In the genomic region with DNA sequence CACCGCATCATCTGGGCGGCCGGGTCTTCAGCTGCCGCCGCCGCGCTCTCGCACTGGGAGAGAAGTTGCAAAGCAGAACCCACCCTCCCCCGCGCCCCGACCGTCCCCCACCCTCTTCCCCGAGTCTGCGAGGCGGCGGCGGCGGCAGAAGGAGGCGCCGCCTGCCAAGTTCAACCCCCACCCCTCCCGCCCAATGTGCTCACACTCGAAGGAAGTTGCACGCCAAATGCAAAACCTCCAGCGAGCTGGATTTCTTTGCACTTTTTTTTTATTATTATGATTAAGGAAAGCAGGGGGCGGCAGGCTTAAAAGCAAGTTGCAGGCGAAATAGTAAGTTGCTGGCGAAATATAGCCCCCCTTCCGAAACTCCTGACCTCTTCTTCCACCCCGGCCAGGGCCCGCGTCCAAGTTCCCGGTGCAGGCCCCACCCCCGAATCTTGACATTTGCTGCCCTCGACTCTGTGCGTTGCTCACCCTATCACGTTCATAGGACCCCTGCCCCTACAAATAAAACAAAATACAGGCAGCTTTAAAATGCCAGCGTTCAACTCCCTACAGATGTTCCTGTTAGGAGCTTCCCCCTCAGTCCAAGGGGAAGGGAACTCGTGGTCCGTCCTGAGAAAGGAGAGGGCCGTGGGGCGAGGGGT, we compare ENCODE assay signal across 8 cellular contexts. TPM values are rescaled to one million over a fixed set of nuclear protein-coding genes. Genes with fewer than 3 reads are reported as not detected.
DNase-seq lines count a peak whose midpoint lies in the region; ATAC-seq, FAIRE-seq and TF ChIP-seq lines count a peak whose summit lies in the region.

No MANE protein-coding gene starts in this region.

- CTCF ChIA-PET in HEK293 (lab: Yijun Ruan, JAX) (interaction anchor here (0.6 to 1.4 kb wide), 13 partner anchors 11 to 483 kb away, joined by 3 to 5 read pairs (median 3); no protein-coding TSS in a partner anchor), GM12878 (lab: Yijun Ruan, JAX) (interaction anchor here (0.5 to 2.9 kb wide), 23 partner anchors 9 to 783 kb away, joined by 3 to 34 read pairs (median 4); no protein-coding TSS in a partner anchor)

- POLR2A ChIA-PET in HEK293 (lab: Yijun Ruan, JAX) (interaction anchor here (0.5 to 2.1 kb wide), 18 partner anchors 9 to 785 kb away, joined by 3 to 15 read pairs (median 4); partner anchors contain the start of genes KCTD16 and YIPF5), GM12878 (lab: Charles Lee) (interaction anchor here (0.6 to 3.0 kb wide), 16 partner anchors 9 to 784 kb away, joined by 3 to 28 read pairs (median 4); no protein-coding TSS in a partner anchor)

- H3K9me3 ChIP-seq in HEK293 (ENCODE audit: control insufficient read depth, insufficient read depth, low read depth, low read length) (no peaks in the 10 kb centered on the region), GM12878 (replicated peaks; ENCODE audit: control insufficient read depth, insufficient read depth, low read length) (no peaks in the 10 kb centered on the region; the same call in none of the 3 replicates), iPS-15b (ENCODE audit: control insufficient read depth, insufficient read depth, low read length) (no peaks in the 10 kb centered on the region), gastrocnemius medialis (no peaks in the 10 kb centered on the region)

- peak overlapping the region; percentile 64 for H3K4me2 ChIP-seq in GM12878 (ENCODE audit: control insufficient read depth, insufficient read depth)

- no peak for FAIRE-seq in GM12878 (lab: Jason Lieb, UNC)

- 0 out of 2 replicates have a peak, but pooled peaks cover 5% of the 10 kb centered on the region for H3K4me1 ChIP-seq in HEK293 (ENCODE audit: control insufficient read depth, insufficient read depth, low read length)
- H3K4me1 ChIP-seq in GM12878 (ENCODE audit: control insufficient read depth, insufficient read depth, low read length): no peaks in the 10 kb centered on the region
- H3K4me1 ChIP-seq in iPS-15b (ENCODE audit: control insufficient read depth, insufficient read depth, low read length): peaks cover 20% of the 10 kb centered on the region
- H3K4me1 ChIP-seq in gastrocnemius medialis: peaks cover 10 to 15% of the 10 kb centered on the region in 2 donors

- WGBS in GM12878 (ENCODE audit: insufficient coverage, insufficient replicate concordance, low lambda C conversion rate, missing lambda C conversion rate): under 1% methylated on average over 35 of the region's 41 CpGs

- peak; percentile 82 for DNase-seq in GM04504 (ENCODE audit: low read depth)
- DNase-seq in NAMALWA (ENCODE audit: low spot score): peak; percentile 84
- DNase-seq in UCSD-AML1 (lab: John Stamatoyannopoulos, UW; ENCODE audit: unreplicated experiment): peak; percentile 84
- DNase-seq in GM12878 (ENCODE audit: low read depth, low spot score): no peak
- DNase-seq in gastrocnemius medialis: peak; percentile 79 to 84
- DNase-seq in KG1 (lab: John Stamatoyannopoulos, UW): no peak

- TF ChIP-seq EP300 in GM12878 (IDR thresholded peaks at IDR 0.05; ENCODE audit: borderline replicate concordance in 1 of 2, control insufficient read depth in 1 of 2, low read depth in 2 of 2, low read length in 2 of 2): peak in 1 of 2 experiments; percentile 17; a peak in 1 of 4 replicates

- H3K79me2 ChIP-seq in GM12878 (ENCODE audit: control insufficient read depth, insufficient read depth, low read length): peaks cover 61% of the 10 kb centered on the region

- peak overlapping the region; percentile 95 for H3K4me3 ChIP-seq in HEK293 (ENCODE audit: low read depth, low read length)
- peak overlapping the region; percentile 80 for H3K4me3 ChIP-seq in GM12878
- H3K4me3 ChIP-seq in iPS-15b (ENCODE audit: low read depth, low read length): peak overlapping the region; percentile 81
- H3K4me3 ChIP-seq in gastrocnemius medialis: peak overlapping the region; percentile 75 to 92 (median 85)

- TF ChIP-seq RAD21 in GM12878 (IDR thresholded peaks at IDR 0.05; ENCODE audit: insufficient read depth, low read depth, low read length): no peak

- H2AFZ ChIP-seq in GM12878 (ENCODE audit: control insufficient read depth, low read depth, low read length): peak overlapping the region; percentile 100

- H3K36me3 ChIP-seq in HEK293 (ENCODE audit: control insufficient read depth in 2 of 2, insufficient read depth in 1 of 2, low read length in 2 of 2): peaks cover 0 to 9% of the 10 kb centered on the region in 2 experiments; a peak in 1 of 3 replicates
- peaks cover 0 to 8% of the 10 kb centered on the region in 2 experiments; a peak in 3 of 4 replicates for H3K36me3 ChIP-seq in GM12878 (ENCODE audit: control insufficient read depth in 2 of 2, insufficient read depth in 2 of 2, low read length in 1 of 2)
- no peaks in the 10 kb centered on the region for H3K36me3 ChIP-seq in iPS-15b (ENCODE audit: control insufficient read depth, insufficient read depth, low read length)
- H3K36me3 ChIP-seq in gastrocnemius medialis: no peaks in the 10 kb centered on the region

- intact Hi-C loops in GM12878 (cut with micrococcal nuclease; ENCODE audit: unreplicated experiment) (loop anchor here (1.0 to 10.0 kb wide), 10 partner anchors 31 to 783 kb away; no protein-coding TSS in a partner anchor), gastrocnemius medialis (cut with DNase I; ENCODE audit: low total_unique reads) (loop anchor here (5.0 to 10.0 kb wide), 5 partner anchors 87 to 630 kb away; partner anchors contain the start of gene ARHGAP26)

- no TSS peak for BruUV-seq in GM12878 (replicated peaks; lab: Mats Ljungman, UMichigan)

- H3K27ac ChIP-seq in HEK293 (ENCODE audit: extremely low read depth, low read depth, low read length): peak overlapping the region; percentile 99
- H3K27ac ChIP-seq in GM12878 (ENCODE audit: control insufficient read depth, insufficient read depth): peak overlapping the region; percentile 99
- peak overlapping the region; percentile 99 to 100 (median 99) for H3K27ac ChIP-seq in gastrocnemius medialis

- in situ Hi-C loops in GM12878 (cut with MboI) (loop anchor here (5.0 to 10.0 kb wide), 3 partner anchors 182 to 423 kb away; no protein-coding TSS in a partner anchor), gastrocnemius medialis (cut with MboI; ENCODE audit: low sequenced_read_pairs in 4 of 4) (loop anchor here (5.0 to 25.0 kb wide), 7 partner anchors 160 to 480 kb away; no protein-coding TSS in a partner anchor)

- no peak for TF ChIP-seq POLR2A in GM12878 (IDR thresholded peaks at IDR 0.05; ENCODE audit: low read depth, low read length)
- TF ChIP-seq POLR2A in gastrocnemius medialis (IDR thresholded peaks at IDR 0.05): no peak

- H3K27me3 ChIP-seq in GM12878 (replicated peaks in 1 of 2; ENCODE audit: control insufficient read depth in 2 of 2, insufficient read depth in 2 of 2, low read length in 1 of 2): no peaks in the 10 kb centered on the region
- peaks cover 31% of the 10 kb centered on the region for H3K27me3 ChIP-seq in iPS-15b (ENCODE audit: control insufficient read depth, insufficient read depth, low read length)
- no peaks in the 10 kb centered on the region for H3K27me3 ChIP-seq in gastrocnemius medialis

- TF ChIP-seq CTCF in HEK293 (tag by site-specific recombination; IDR thresholded peaks at IDR 0.05): no peak
- 0 out of 6 replicates have a peak, but pooled peaks of 1 of the 3 experiments have one; percentile 1 for TF ChIP-seq CTCF in GM12878 (IDR thresholded peaks at IDR 0.05 in 2 of 3, conservative IDR thresholded peaks at IDR 0.05 in 1 of 3; ENCODE audit: control insufficient read depth in 2 of 3, extremely low read depth in 1 of 3, insufficient read depth in 1 of 3, low read depth in 3 of 3, low read length in 3 of 3)
- TF ChIP-seq CTCF in gastrocnemius medialis (IDR thresholded peaks at IDR 0.05 in 4 of 5, conservative IDR thresholded peaks at IDR 0.05 in 1 of 5): no peak

- H3K9ac ChIP-seq in GM12878 (ENCODE audit: control insufficient read depth, insufficient read depth, low read length): peak overlapping the region; percentile 99
- peak overlapping the region; percentile 85 for H3K9ac ChIP-seq in iPS-15b (ENCODE audit: low read depth, low read length)

- ATAC-seq in GM12878: peak; percentile 40
- ATAC-seq in gastrocnemius medialis: peak; percentile 34 to 50

- SMC1A ChIA-PET in GM12878 (lab: Charles Lee; ENCODE audit: uncharacterized antibody, unreplicated experiment): interaction anchor here (0.6 to 3.0 kb wide), 31 partner anchors 8 to 784 kb away, joined by 3 to 20 read pairs (median 4); no protein-coding TSS in a partner anchor

- RAD21 ChIA-PET in GM12878 (lab: Charles Lee; ENCODE audit: unreplicated experiment): interaction anchor here (0.6 to 3.0 kb wide), 50 partner anchors 9 to 783 kb away, joined by 3 to 78 read pairs (median 4); no protein-coding TSS in a partner anchor

- no peaks in the 10 kb centered on the region; the same call in 1 of the 2 replicates for H4K20me1 ChIP-seq in GM12878 (ENCODE audit: control insufficient read depth, insufficient read depth)

TF ChIP-seq in HEK293, 187 proteins besides CTCF, POLR2A, EP300 and RAD21 (continues in another document):
- 0 out of 2 replicates have a peak, but pooled peaks have one; percentile 9 for TF ChIP-seq ZNF10 (tag by site-specific recombination; IDR thresholded peaks at IDR 0.05)

RNA-seq across cellular contexts. Expression of gene NR3C1, which starts 1.1 kb away (rescaled TPM):
- total RNA-seq in GM12878 (2013; cell fraction: nucleolus; rRNA removed): 658 and 663 TPM in 2 replicates
- 79.9 and 108 TPM in 2 replicates for total RNA-seq in GM12878 (2014; rRNA removed)
- total RNA-seq in GM12878 (2014; rRNA removed; fragmentation: Illumina TruSeq; extraction: Trizol): 104 and 114 TPM in 2 replicates
- 124 and 134 TPM in 2 replicates for total RNA-seq in GM12878 (2021)
- polyA plus RNA-seq in GM12878 (2011; ENCODE audit: low read depth): 38.5 TPM
- polyA plus RNA-seq in GM12878 (2011; rRNA removed): 141 and 181 TPM in 2 replicates
- polyA plus RNA-seq in GM12878 (2011; cell fraction: cytosol; rRNA removed): 63.4 and 85.5 TPM in 2 replicates
- polyA plus RNA-seq in GM12878 (2011; cell fraction: nucleus; rRNA removed): 55.0 and 75.3 TPM in 2 replicates
- 41.4 and 59.0 TPM in 2 replicates for polyA plus RNA-seq in GM12878 (2012)
- polyA plus RNA-seq in GM12878 (2014; fragmentation: Illumina TruSeq; extraction: Trizol): 83.7 and 104 TPM in 2 replicates
- polyA plus RNA-seq in GM12878 (2014; fragmentation: Nextera tagmentation; extraction: Ambion mirVana): 100 to 1,000 TPM in 1 of 2 experiments, 10 to 100 TPM in 1; 89.0 to 119 TPM
- 37.2 and 49.7 TPM in 2 replicates for polyA plus RNA-seq in GM12878 (2014; rRNA removed)
- 100 to 1,000 TPM; 114 to 123 TPM for polyA plus RNA-seq in GM12878 (2016; fragmentation: Nextera tagmentation; extraction: Ambion mirVana)
- polyA minus RNA-seq in GM12878 (2011; rRNA and poly(A)+ RNA removed): 252 and 261 TPM in 2 replicates
- 80.9 and 85.6 TPM in 2 replicates for polyA minus RNA-seq in GM12878 (2011; cell fraction: cytosol; rRNA and poly(A)+ RNA removed)
- polyA minus RNA-seq in GM12878 (2011; cell fraction: nucleus; rRNA and poly(A)+ RNA removed): 189 and 197 TPM in 2 replicates
- total RNA-seq in gastrocnemius medialis: 10 to 100 TPM; 56.7 to 79.1 (median 64.4) TPM

Comparison
In these comparisons a context has a peak if more than half of its experiments do, and no peak if none do; other contexts are left out.
1. DNase-seq: peak in GM04504 (single experiment), NAMALWA (single experiment), UCSD-AML1 (single experiment) and gastrocnemius medialis (2 of 2); none in GM12878 (single experiment) and KG1 (single experiment).
2. Peak in every context shown above with its lines, with median percentiles within 50 percentile points of each other: H3K27ac ChIP-seq and H3K4me3 ChIP-seq.